Comparison of ENCODE assay signal across 1 cellular context in the genomic region with DNA sequence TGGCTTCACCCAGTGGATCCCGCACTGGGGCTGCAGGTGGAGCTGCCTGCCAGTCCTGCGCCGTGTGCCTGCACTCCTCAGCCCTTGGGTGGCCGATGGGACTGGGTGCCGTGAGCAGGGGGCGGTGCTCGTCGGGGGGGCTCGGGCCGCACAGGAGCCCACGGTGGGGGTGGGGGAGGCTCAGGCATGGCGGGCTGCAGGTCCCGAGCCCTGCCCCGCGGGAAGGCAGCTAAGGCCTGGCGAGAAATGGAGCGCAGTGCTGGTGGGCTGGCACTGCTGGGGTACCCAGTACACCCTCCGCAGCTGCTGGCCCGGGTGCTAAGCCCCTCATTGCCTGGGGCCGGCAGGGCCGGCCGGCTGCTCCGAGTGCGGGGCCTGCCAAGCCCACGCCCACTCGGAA. TPM values are rescaled to one million over a fixed set of nuclear protein-coding genes. Genes with fewer than 3 reads are reported as not detected.
"Had no signal": no experiment of that assay in that cellular context is flagged by ENCODE, and none has a peak within 500 bp of the region (broad histone marks: within the 10 kb centered on the region; RNA-seq: fewer than 3 reads in every experiment).

No MANE protein-coding gene starts in this region.

RNA-seq across cellular contexts. Expression of gene MYH7B, which starts 56.9 kb away (rescaled TPM):
- polyA plus RNA-seq: immature natural killer cell had no signal
